8 cellular contexts compared by ENCODE assay signal in the genomic region with DNA sequence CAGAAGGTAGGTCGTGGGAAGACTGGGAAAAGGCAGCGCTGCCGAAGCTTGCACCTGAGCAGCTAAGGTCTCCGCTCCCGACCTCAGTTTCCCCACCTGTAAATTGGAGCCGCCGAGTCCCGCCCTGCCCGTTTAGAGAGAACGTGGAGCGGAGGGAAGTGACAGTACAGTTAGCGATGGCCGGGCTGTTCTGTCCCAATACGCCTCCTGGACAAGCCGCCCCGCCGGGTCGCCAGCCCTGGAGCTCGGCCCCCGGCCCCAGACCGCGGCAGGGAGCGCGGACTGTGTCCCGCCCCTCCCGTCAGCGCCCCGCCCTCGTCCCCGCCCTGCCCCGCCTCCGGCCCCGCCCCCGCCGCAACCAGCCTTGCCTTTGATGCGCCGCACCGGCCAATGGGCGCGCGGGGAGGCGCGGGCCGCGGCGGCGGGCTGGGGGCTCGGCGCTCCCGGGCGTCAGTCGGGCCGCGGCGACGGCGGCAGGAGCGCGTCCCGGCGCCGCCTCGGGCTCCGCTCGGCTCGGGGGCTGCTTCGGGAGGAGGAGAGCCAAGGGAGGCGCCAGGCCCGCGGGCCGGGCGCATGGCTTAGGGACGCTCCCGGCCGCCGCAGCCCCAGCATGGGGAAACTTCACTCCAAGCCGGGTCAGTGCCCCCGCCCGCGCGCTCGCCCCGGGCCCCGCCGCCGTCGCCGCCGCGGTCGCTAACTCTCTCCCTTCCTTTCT. TPM values are rescaled to one million over a fixed set of nuclear protein-coding genes. Genes with fewer than 3 reads are reported as not detected.
DNase-seq lines count a peak whose midpoint lies in the region; ATAC-seq, FAIRE-seq and TF ChIP-seq lines count a peak whose summit lies in the region.

A gene with protein sequence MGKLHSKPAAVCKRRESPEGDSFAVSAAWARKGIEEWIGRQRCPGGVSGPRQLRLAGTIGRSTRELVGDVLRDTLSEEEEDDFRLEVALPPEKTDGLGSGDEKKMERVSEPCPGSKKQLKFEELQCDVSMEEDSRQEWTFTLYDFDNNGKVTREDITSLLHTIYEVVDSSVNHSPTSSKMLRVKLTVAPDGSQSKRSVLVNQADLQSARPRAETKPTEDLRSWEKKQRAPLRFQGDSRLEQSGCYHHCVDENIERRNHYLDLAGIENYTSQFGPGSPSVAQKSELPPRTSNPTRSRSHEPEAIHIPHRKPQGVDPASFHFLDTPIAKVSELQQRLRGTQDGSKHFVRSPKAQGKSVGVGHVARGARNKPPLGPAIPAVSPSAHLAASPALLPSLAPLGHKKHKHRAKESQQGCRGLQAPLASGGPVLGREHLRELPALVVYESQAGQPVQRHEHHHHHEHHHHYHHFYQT (plus strand): TSS at position 453 of the 715 bp plus-strand sequence. CDS start 158 bp downstream, at position 611.

- H3K27me3 ChIP-seq in colonic mucosa (peaks cover 5% of the 10 kb centered on the region), liver (ENCODE audit: control insufficient read depth in 4 of 4, insufficient read depth in 4 of 4, low read length in 3 of 4) (no peaks in the 10 kb centered on the region), Karpas-422 (ENCODE audit: low read length) (no peaks in the 10 kb centered on the region)

- peak within 1 kb of the TSS in 1 of 2 donors; percentile 69 for H3K9ac ChIP-seq in colonic mucosa (ENCODE audit: low read depth in 2 of 2, low read length in 2 of 2)
- peak within 1 kb of the TSS in 1 of 2 donors; percentile 37 for H3K9ac ChIP-seq in liver (ENCODE audit: low read depth in 1 of 2, low read length in 2 of 2)
- H3K9ac ChIP-seq in Karpas-422 (ENCODE audit: low read length), result no peak within 1 kb of the TSS

- no peaks in the 10 kb centered on the region for H3K4me1 ChIP-seq in colonic mucosa
- H3K4me1 ChIP-seq in liver (ENCODE audit: control insufficient read depth in 4 of 4, insufficient read depth in 4 of 4, low read length in 3 of 4), result peaks cover 0 to 8% (median 8%) of the 10 kb centered on the region in 4 donors
- no peaks in the 10 kb centered on the region for H3K4me1 ChIP-seq in Karpas-422 (ENCODE audit: low read length)

- H4K20me1 ChIP-seq in Karpas-422 (ENCODE audit: insufficient read depth, low read depth, low read length), result no peaks in the 10 kb centered on the region

- no peak within 1 kb of the TSS for H3K4me2 ChIP-seq in Karpas-422 (ENCODE audit: low read depth, low read length, poor library complexity, severe bottlenecking)

- intact Hi-C loops in colonic mucosa (cut with DNase I), result no loop called here

- TF ChIP-seq RAD21 in liver (IDR thresholded peaks at IDR 0.05), result no peak

- TF ChIP-seq CTCF in colonic mucosa (IDR thresholded peaks at IDR 0.05), result no peak
- TF ChIP-seq CTCF in liver (IDR thresholded peaks at IDR 0.05; ENCODE audit: low read depth, low read length, missing input control), result no peak

- TF ChIP-seq POLR2A in GM12891 (IDR thresholded peaks at IDR 0.05; ENCODE audit: low read depth, low read length), result no peak

- DNase-seq in GM12891 (ENCODE audit: insufficient read length, low spot score) (peak; percentile 92), NCI-H146 treated with DMSO at 0.1 percent for 48 hours (lab: John Stamatoyannopoulos, UW; ENCODE audit: unreplicated experiment) (peak; percentile 12), colonic mucosa (peak; percentile 75), Karpas-422 (no peak)
- DNase-seq in activated CD4-positive, alpha-beta T cell treated with anti-CD3 and anti-CD28 coated beads for 4 hours, result peak; percentile 71 to 75
- peak; percentile 73 for DNase-seq in stimulated activated CD4-positive, alpha-beta T cell treated with anti-CD3 and anti-CD28 coated beads, Interleukin-4, amount 100 ng/mL, for 24 hours

- H3K4me3 ChIP-seq in colonic mucosa, result peak within 1 kb of the TSS; percentile 70
- H3K4me3 ChIP-seq in liver (ENCODE audit: low read depth in 1 of 3, low read length in 3 of 3), result peak within 1 kb of the TSS; percentile 42 to 85 (median 81)
- H3K4me3 ChIP-seq in Karpas-422 (ENCODE audit: low read length), result no peak within 1 kb of the TSS

- H3K27ac ChIP-seq in colonic mucosa (no peak within 1 kb of the TSS), liver (ENCODE audit: low read depth in 1 of 2, low read length in 2 of 2) (peak within 1 kb of the TSS in 1 of 2 donors; percentile 19), Karpas-422 (ENCODE audit: low read length) (no peak within 1 kb of the TSS)

- WGBS in liver, result 1% methylated on average over 91 of the region's 91 CpGs

- no peaks in the 10 kb centered on the region for H3K79me2 ChIP-seq in Karpas-422 (ENCODE audit: low read length)

- FAIRE-seq in GM12891 (lab: Jason Lieb, UNC), result peak; percentile 92

- H2AFZ ChIP-seq in Karpas-422 (ENCODE audit: low read length), result no peak within 1 kb of the TSS

- H3K9me2 ChIP-seq in Karpas-422 (replicated peaks; ENCODE audit: insufficient read depth, low read length), result no peaks in the 10 kb centered on the region

- H3K9me3 ChIP-seq in colonic mucosa (no peaks in the 10 kb centered on the region), liver (ENCODE audit: control insufficient read depth in 4 of 4, low read length in 3 of 4) (no peaks in the 10 kb centered on the region), Karpas-422 (ENCODE audit: low read length) (no peaks in the 10 kb centered on the region)

- H3K36me3 ChIP-seq in colonic mucosa (no peaks in the 10 kb centered on the region), liver (ENCODE audit: control insufficient read depth in 4 of 4, insufficient read depth in 3 of 4, low read depth in 1 of 4, low read length in 3 of 4) (no peaks in the 10 kb centered on the region), Karpas-422 (ENCODE audit: insufficient read depth, low read length) (no peaks in the 10 kb centered on the region)

- ATAC-seq in HG02610 (IDR thresholded peaks at IDR 0.05; ENCODE audit: unreplicated experiment), result peak; percentile 85

TF ChIP-seq in GM12891, 5 proteins besides CTCF, POLR2A, EP300 and RAD21:
- no peak for TF ChIP-seq PAX5 (IDR thresholded peaks at IDR 0.05; ENCODE audit: insufficient read depth, low read length, severe bottlenecking)
- no peak for TF ChIP-seq TAF1 (IDR thresholded peaks at IDR 0.05; ENCODE audit: low read depth, low read length)
- no peak for TF ChIP-seq POU2F2 (IDR thresholded peaks at IDR 0.05; ENCODE audit: low read depth, low read length)
- no peak for TF ChIP-seq SPI1 (IDR thresholded peaks at IDR 0.05; ENCODE audit: low read depth, low read length)
- no peak for TF ChIP-seq POLR2AphosphoS5 (IDR thresholded peaks at IDR 0.05; ENCODE audit: low read depth, low read length)

TF ChIP-seq in liver, 16 proteins besides CTCF, POLR2A, EP300 and RAD21:
- TF ChIP-seq GABPA (IDR thresholded peaks at IDR 0.05 in 1 of 2, conservative IDR thresholded peaks at IDR 0.05 in 1 of 2), result no peak
TF ChIP-seq in liver: peak in this region for 0.

RNA-seq across cellular contexts. Expression of the gene that starts here (rescaled TPM):
- 0.04 TPM for polyA plus RNA-seq in GM12891 (2012; ENCODE audit: low read depth, missing spikeins)
- total RNA-seq in colonic mucosa (1 to 10 TPM; 2.3 TPM), liver (1 to 10 TPM in 1 of 2 donors, under 1 TPM in 1; 0.28 to 3.5 TPM)
- 1 to 10 TPM in 1 of 2 donors, under 1 TPM in 1; 0.53 to 1.2 TPM for polyA plus RNA-seq in liver
- total RNA-seq in Karpas-422 (2014; rRNA removed; shearing (Covaris generic); ENCODE audit: low replicate concordance), result not detected in 2 replicates
